In genomic region chr20:44911264-44911921, GRCh38 we compare ENCODE assay signal across 8 cellular contexts. TPM values are rescaled to one million over a fixed set of nuclear protein-coding genes. Genes with fewer than 3 reads are reported as not detected.
DNase-seq lines count a peak whose midpoint lies in the region; ATAC-seq, FAIRE-seq and TF ChIP-seq lines count a peak whose summit lies in the region.

No MANE protein-coding gene starts in this region.

- no peak overlapping the region for H2BK120ac ChIP-seq in mesenchymal stem cell (ENCODE audit: low read depth, low read length)

- peak overlapping the region; percentile 68 for H4K8ac ChIP-seq in mesenchymal stem cell (ENCODE audit: low read length)

- H3K79me2 ChIP-seq in K562 (ENCODE audit: control insufficient read depth, insufficient read depth, low read length): peaks cover 20% of the 10 kb centered on the region

- 14% methylated on average over 21 of the region's 21 CpGs for WGBS in K562 (ENCODE audit: insufficient coverage, low coverage, missing lambda C conversion rate)
- WGBS in mesenchymal stem cell: 64% methylated on average over 17 of the region's 21 CpGs

- 0 out of 2 replicates have a peak, but pooled peaks cover 3% of the 10 kb centered on the region for H4K20me1 ChIP-seq in K562 (replicated peaks; ENCODE audit: control insufficient read depth, insufficient read depth, low read length)

- TF ChIP-seq POLR2A in K562 (conservative IDR thresholded peaks at IDR 0.05): peak; percentile 53

- H2BK12ac ChIP-seq in mesenchymal stem cell (ENCODE audit: low read length in 2 of 2): no peak overlapping the region

- no peak overlapping the region for H4K91ac ChIP-seq in mesenchymal stem cell (ENCODE audit: low read length)

- no peaks in the 10 kb centered on the region for H3K9me1 ChIP-seq in K562 (ENCODE audit: control insufficient read depth, insufficient read depth, low read length)

- no peaks in the 10 kb centered on the region for H3K9me3 ChIP-seq in K562 (replicated peaks; ENCODE audit: control insufficient read depth, insufficient read depth, low read depth, low read length)
- H3K9me3 ChIP-seq in mesenchymal stem cell (ENCODE audit: control insufficient read depth, low read length): no peaks in the 10 kb centered on the region

- H3K4me3 ChIP-seq in K562: peak overlapping the region; percentile 38
- H3K4me3 ChIP-seq in mesenchymal stem cell (ENCODE audit: insufficient read depth in 1 of 2, low read depth in 1 of 2, low read length in 2 of 2): no peak overlapping the region

- DNase-seq in DMS114 treated with DMSO at 0.1 percent for 48 hours (lab: John Stamatoyannopoulos, UW; ENCODE audit: unreplicated experiment) (peak; percentile 6), HuH-7 (ENCODE audit: low spot score) (peak; percentile 96), T-helper 1 cell (peak in 4 of 5 donors; percentile 14 to 59 (median 20)), K562 (ENCODE audit: extremely low read depth in 1 of 4, low spot score in 3 of 4) (peak; percentile 79 to 89 (median 85)), mesenchymal stem cell (peak; percentile 64)

- no peak overlapping the region for H3K23ac ChIP-seq in mesenchymal stem cell (ENCODE audit: low read length in 2 of 2)

- H2BK5ac ChIP-seq in mesenchymal stem cell (ENCODE audit: low read depth, low read length, poor library complexity, severe bottlenecking): no peak overlapping the region

- peak; percentile 86 for FAIRE-seq in K562 (lab: Jason Lieb, UNC)

- H3K36me3 ChIP-seq in K562 (ENCODE audit: control insufficient read depth, insufficient read depth, low read length) (peaks cover 61% of the 10 kb centered on the region), mesenchymal stem cell (ENCODE audit: control insufficient read depth in 1 of 2, insufficient read depth in 2 of 2, low read depth in 1 of 2, low read length in 2 of 2) (peaks cover 24 to 61% of the 10 kb centered on the region in 2 experiments)

- H3K27me3 ChIP-seq in K562 (ENCODE audit: control insufficient read depth in 2 of 2, insufficient read depth in 2 of 2, low read length in 2 of 2) (no peaks in the 10 kb centered on the region), mesenchymal stem cell (ENCODE audit: control insufficient read depth in 1 of 2, insufficient read depth in 1 of 2, low read length in 2 of 2) (no peaks in the 10 kb centered on the region)

- peaks cover 13 to 24% of the 10 kb centered on the region in 2 experiments for H3K4me1 ChIP-seq in K562 (replicated peaks in 1 of 2; ENCODE audit: control insufficient read depth in 2 of 2, insufficient read depth in 2 of 2, low read length in 2 of 2)
- peaks cover 9% of the 10 kb centered on the region for H3K4me1 ChIP-seq in mesenchymal stem cell (ENCODE audit: control insufficient read depth, insufficient read depth, low read depth, low read length)

- peaks cover 24% of the 10 kb centered on the region for H3K79me1 ChIP-seq in mesenchymal stem cell (replicated peaks; ENCODE audit: low read length, poor library complexity, severe bottlenecking)

- POLR2A ChIA-PET in K562 (lab: Yijun Ruan, JAX): interaction anchor here (0.7 to 5.2 kb wide), 6 partner anchors 13 to 397 kb away, joined by 3 to 50 read pairs (median 5); partner anchors contain the start of gene MATN4

- no peak overlapping the region for H3K14ac ChIP-seq in mesenchymal stem cell (ENCODE audit: low read length in 2 of 2)

- TF ChIP-seq CTCF in K562 (IDR thresholded peaks at IDR 0.05 in 2 of 3, conservative IDR thresholded peaks at IDR 0.05 in 1 of 3; ENCODE audit: insufficient read depth in 2 of 3, low read depth in 1 of 3, low read length in 3 of 3): peak; percentile 69 to 88 (median 83)

- H2AK5ac ChIP-seq in mesenchymal stem cell (ENCODE audit: low read length, severe bottlenecking): no peak overlapping the region

- H2BK15ac ChIP-seq in mesenchymal stem cell (ENCODE audit: low read depth, poor library complexity, severe bottlenecking): no peak overlapping the region

- H3K9ac ChIP-seq in K562 (ENCODE audit: insufficient read depth in 1 of 2, low read depth in 2 of 2, low read length in 2 of 2): peak overlapping the region; percentile 83 to 84
- H3K9ac ChIP-seq in mesenchymal stem cell (ENCODE audit: low read length): no peak overlapping the region

- ATAC-seq in K562: peak; percentile 80
- ATAC-seq in HG02798 (IDR thresholded peaks at IDR 0.05; ENCODE audit: poor library complexity, unreplicated experiment): no peak
- no peak for ATAC-seq in HG02678 (IDR thresholded peaks at IDR 0.05; ENCODE audit: unreplicated experiment)
- ATAC-seq in HG02759 (IDR thresholded peaks at IDR 0.05; ENCODE audit: unreplicated experiment): no peak

- CTCF ChIA-PET in K562 (lab: Yijun Ruan, JAX; ENCODE audit: low intra/inter-chr PET ratio): no interaction called here

- peak overlapping the region; percentile 77 for H3K4me2 ChIP-seq in K562 (ENCODE audit: insufficient read depth, low read length)
- no peak overlapping the region for H3K4me2 ChIP-seq in mesenchymal stem cell (ENCODE audit: low read length, poor library complexity, severe bottlenecking)

- no peak overlapping the region for H3K18ac ChIP-seq in mesenchymal stem cell (ENCODE audit: low read depth in 1 of 2, low read length in 2 of 2)

- intact Hi-C loops in K562 (cut with micrococcal nuclease): loop anchor here (2.0 to 10.0 kb wide), 2 partner anchors 49 to 183 kb away; partner anchors contain the start of gene TOMM34

- peak overlapping the region; percentile 82 for H2AFZ ChIP-seq in K562 (ENCODE audit: low read depth, low read length)
- no peak overlapping the region for H2AFZ ChIP-seq in mesenchymal stem cell (ENCODE audit: low read depth, low read length)

- peak; percentile 47 to 61 for TF ChIP-seq RAD21 in K562 (CRISPR knock-in tag; conservative IDR thresholded peaks at IDR 0.05 in 1 of 2, IDR thresholded peaks at IDR 0.05 in 1 of 2)

- BruUV-seq in K562 (replicated peaks; lab: Mats Ljungman, UMichigan): no TSS peak

- H3K4ac ChIP-seq in mesenchymal stem cell (ENCODE audit: low read depth in 1 of 2, low read length in 2 of 2): no peak overlapping the region

- in situ Hi-C loops in K562 (cut with MboI): no loop called here

- H3K27ac ChIP-seq in K562 (ENCODE audit: extremely low read depth, low read depth, low read length): peak overlapping the region; percentile 80; the same call in 2 of the 3 replicates
- H3K27ac ChIP-seq in mesenchymal stem cell (ENCODE audit: low read length, poor library complexity, severe bottlenecking): no peak overlapping the region

- peak; percentile 79 for TF ChIP-seq EP300 in K562 (IDR thresholded peaks at IDR 0.05; ENCODE audit: low read length)

RNA-seq across cellular contexts. Expression of gene PABPC1L, which starts 1.5 kb away (rescaled TPM):
- 609 and 822 TPM in 2 replicates for total RNA-seq in K562 (2011; cell fraction: chromatin; rRNA removed; ENCODE audit: low replicate concordance)
- total RNA-seq in K562 (2011; cell fraction: nucleolus; rRNA removed): 341 and 348 TPM in 2 replicates
- 412 and 472 TPM in 2 replicates for total RNA-seq in K562 (2011; cell fraction: nucleoplasm; rRNA removed)
- total RNA-seq in K562 (2014; rRNA removed) (15.8 and 22.2 TPM in 2 replicates), K562 (2014; rRNA removed; fragmentation: Illumina TruSeq; extraction: Trizol) (12.6 and 13.8 TPM in 2 replicates), K562 (2015; rRNA removed; fragmentation: Illumina TruSeq; extraction: Trizol) (12.2 and 12.9 TPM in 2 replicates), K562 (2021) (38.8 and 48.2 TPM in 2 replicates)
- polyA plus RNA-seq in K562 (2011; rRNA removed) (64.2 and 78.4 TPM in 2 replicates), K562 (2014; fragmentation: Illumina TruSeq; extraction: Trizol) (43.8 and 48.8 TPM in 2 replicates), K562 (2014; fragmentation: Nextera tagmentation; extraction: Ambion mirVana) (1 to 10 TPM; 6.0 to 7.2 TPM), K562 (2014; rRNA removed) (89.7 and 90.3 TPM in 2 replicates)
- polyA plus RNA-seq in K562 (2011; cell fraction: cytosol; rRNA removed): 39.8 and 42.7 TPM in 2 replicates
- 277 and 391 TPM in 2 replicates for polyA plus RNA-seq in K562 (2011; cell fraction: nucleus; rRNA removed)
- polyA plus RNA-seq in K562 (2012): 39.2 and 228 TPM in 2 replicates
- 19.6 and 23.4 TPM in 2 replicates for polyA minus RNA-seq in K562 (2011; rRNA and poly(A)+ RNA removed)
- polyA minus RNA-seq in K562 (2011; cell fraction: cytosol; rRNA and poly(A)+ RNA removed): 7.3 and 13.4 TPM in 2 replicates
- polyA minus RNA-seq in K562 (2011; cell fraction: nucleus; rRNA and poly(A)+ RNA removed): 52.9 and 54.2 TPM in 2 replicates
- polyA plus RNA-seq in mesenchymal stem cell (2013, experiment 1 of 2): 16.4 TPM
- 13.8 TPM for polyA plus RNA-seq in mesenchymal stem cell (2013, experiment 2 of 2)

RNA-seq across cellular contexts. Expression of gene YWHAB, which starts 25.9 kb away (rescaled TPM):
- 25.3 and 55.8 TPM in 2 replicates for total RNA-seq in K562 (2011; cell fraction: chromatin; rRNA removed; ENCODE audit: low replicate concordance)
- total RNA-seq in K562 (2011; cell fraction: nucleolus; rRNA removed): 18.7 and 19.3 TPM in 2 replicates
- 38.6 and 71.2 TPM in 2 replicates for total RNA-seq in K562 (2011; cell fraction: nucleoplasm; rRNA removed)
- total RNA-seq in K562 (2014; rRNA removed) (60.6 and 70.0 TPM in 2 replicates), K562 (2014; rRNA removed; fragmentation: Illumina TruSeq; extraction: Trizol) (96.1 and 109 TPM in 2 replicates), K562 (2015; rRNA removed; fragmentation: Illumina TruSeq; extraction: Trizol) (83.8 and 90.4 TPM in 2 replicates), K562 (2021) (178 and 180 TPM in 2 replicates)
- polyA plus RNA-seq in K562 (2011; rRNA removed) (67.3 and 93.0 TPM in 2 replicates), K562 (2014; fragmentation: Illumina TruSeq; extraction: Trizol) (166 and 185 TPM in 2 replicates), K562 (2014; fragmentation: Nextera tagmentation; extraction: Ambion mirVana) (100 to 1,000 TPM; 106 to 124 TPM), K562 (2014; rRNA removed) (78.1 and 78.3 TPM in 2 replicates)
- polyA plus RNA-seq in K562 (2011; cell fraction: cytosol; rRNA removed): 28.7 and 49.4 TPM in 2 replicates
- 22.9 and 33.5 TPM in 2 replicates for polyA plus RNA-seq in K562 (2011; cell fraction: nucleus; rRNA removed)
- polyA plus RNA-seq in K562 (2012): 138 and 141 TPM in 2 replicates
- polyA minus RNA-seq in K562 (2011; rRNA and poly(A)+ RNA removed): 67.1 and 73.1 TPM in 2 replicates
- 41.1 and 51.6 TPM in 2 replicates for polyA minus RNA-seq in K562 (2011; cell fraction: cytosol; rRNA and poly(A)+ RNA removed)
- polyA minus RNA-seq in K562 (2011; cell fraction: nucleus; rRNA and poly(A)+ RNA removed): 14.5 and 26.2 TPM in 2 replicates
- 244 TPM for polyA plus RNA-seq in mesenchymal stem cell (2013, experiment 1 of 2)
- 253 TPM for polyA plus RNA-seq in mesenchymal stem cell (2013, experiment 2 of 2)

RNA-seq across cellular contexts. Expression of gene TOMM34, which starts 48.8 kb away (rescaled TPM):
- total RNA-seq in K562 (2011; cell fraction: chromatin; rRNA removed; ENCODE audit: low replicate concordance): 7.3 and 11.7 TPM in 2 replicates
- total RNA-seq in K562 (2011; cell fraction: nucleolus; rRNA removed): 10.5 and 10.8 TPM in 2 replicates
- 13.0 and 16.9 TPM in 2 replicates for total RNA-seq in K562 (2011; cell fraction: nucleoplasm; rRNA removed)
- total RNA-seq in K562 (2014; rRNA removed) (41.7 and 49.7 TPM in 2 replicates), K562 (2014; rRNA removed; fragmentation: Illumina TruSeq; extraction: Trizol) (30.9 and 31.7 TPM in 2 replicates), K562 (2015; rRNA removed; fragmentation: Illumina TruSeq; extraction: Trizol) (30.3 and 31.4 TPM in 2 replicates), K562 (2021) (41.3 and 43.4 TPM in 2 replicates)
- polyA plus RNA-seq in K562 (2011; rRNA removed) (49.1 and 56.0 TPM in 2 replicates), K562 (2014; fragmentation: Illumina TruSeq; extraction: Trizol) (62.6 and 69.4 TPM in 2 replicates), K562 (2014; fragmentation: Nextera tagmentation; extraction: Ambion mirVana) (10 to 100 TPM; 18.1 to 32.6 TPM), K562 (2014; rRNA removed) (44.8 and 50.6 TPM in 2 replicates)
- polyA plus RNA-seq in K562 (2011; cell fraction: cytosol; rRNA removed): 50.8 and 67.9 TPM in 2 replicates
- 34.3 and 45.6 TPM in 2 replicates for polyA plus RNA-seq in K562 (2011; cell fraction: nucleus; rRNA removed)
- polyA plus RNA-seq in K562 (2012): 34.8 and 51.5 TPM in 2 replicates
- 24.5 and 32.5 TPM in 2 replicates for polyA minus RNA-seq in K562 (2011; rRNA and poly(A)+ RNA removed)
- 15.4 and 19.2 TPM in 2 replicates for polyA minus RNA-seq in K562 (2011; cell fraction: cytosol; rRNA and poly(A)+ RNA removed)
- 7.7 and 9.7 TPM in 2 replicates for polyA minus RNA-seq in K562 (2011; cell fraction: nucleus; rRNA and poly(A)+ RNA removed)
- 17.0 TPM for polyA plus RNA-seq in mesenchymal stem cell (2013, experiment 1 of 2)
- polyA plus RNA-seq in mesenchymal stem cell (2013, experiment 2 of 2): 17.5 TPM

RNA-seq across cellular contexts. Expression of gene STK4, which starts 54.9 kb away (rescaled TPM):
- 54.9 and 167 TPM in 2 replicates for total RNA-seq in K562 (2011; cell fraction: chromatin; rRNA removed; ENCODE audit: low replicate concordance)
- 25.5 and 35.5 TPM in 2 replicates for total RNA-seq in K562 (2011; cell fraction: nucleolus; rRNA removed)
- 67.2 and 90.2 TPM in 2 replicates for total RNA-seq in K562 (2011; cell fraction: nucleoplasm; rRNA removed)
- total RNA-seq in K562 (2014; rRNA removed) (17.1 and 19.8 TPM in 2 replicates), K562 (2014; rRNA removed; fragmentation: Illumina TruSeq; extraction: Trizol) (30.6 and 33.8 TPM in 2 replicates), K562 (2015; rRNA removed; fragmentation: Illumina TruSeq; extraction: Trizol) (27.6 and 30.4 TPM in 2 replicates), K562 (2021) (27.4 and 27.5 TPM in 2 replicates)
- polyA plus RNA-seq in K562 (2011; rRNA removed) (22.7 and 29.7 TPM in 2 replicates), K562 (2014; fragmentation: Illumina TruSeq; extraction: Trizol) (20.3 and 22.2 TPM in 2 replicates), K562 (2014; fragmentation: Nextera tagmentation; extraction: Ambion mirVana) (10 to 100 TPM; 11.9 to 12.0 TPM), K562 (2014; rRNA removed) (16.7 and 19.0 TPM in 2 replicates)
- polyA plus RNA-seq in K562 (2011; cell fraction: cytosol; rRNA removed): 7.7 and 11.9 TPM in 2 replicates
- polyA plus RNA-seq in K562 (2011; cell fraction: nucleus; rRNA removed): 23.9 and 27.6 TPM in 2 replicates
- 12.6 and 13.5 TPM in 2 replicates for polyA plus RNA-seq in K562 (2012)
- 47.4 and 53.4 TPM in 2 replicates for polyA minus RNA-seq in K562 (2011; rRNA and poly(A)+ RNA removed)
- polyA minus RNA-seq in K562 (2011; cell fraction: cytosol; rRNA and poly(A)+ RNA removed): 10.5 and 13.9 TPM in 2 replicates
- polyA minus RNA-seq in K562 (2011; cell fraction: nucleus; rRNA and poly(A)+ RNA removed): 34.6 and 48.3 TPM in 2 replicates
- polyA plus RNA-seq in mesenchymal stem cell (2013, experiment 1 of 2): 13.0 TPM
- polyA plus RNA-seq in mesenchymal stem cell (2013, experiment 2 of 2): 12.5 TPM

Comparison
In these comparisons a context has a peak if more than half of its experiments do, and no peak if none do; other contexts are left out.
1. DNase-seq: peak in every context shown above with its lines; median percentile 96 in HuH-7; 85 in K562; 64 in mesenchymal stem cell; 20 in T-helper 1 cell; 6 in DMS114 treated with DMSO at 0.1 percent for 48 hours.